ENCODE assay signal across 27 cellular contexts in genomic region chr18:39366086-39366485, GRCh38.
"Had no signal": no experiment of that assay in that cellular context is flagged by ENCODE, and none has a peak within 500 bp of the region (broad histone marks: within the 10 kb centered on the region; RNA-seq: fewer than 3 reads in every experiment).

No MANE protein-coding gene starts in this region.

- H3K4me3 Mint-ChIP-seq: effector memory CD8-positive, alpha-beta T cell; immature natural killer cell; naive thymus-derived CD8-positive, alpha-beta T cell had no signal

- H3K36me3 Mint-ChIP-seq: naive thymus-derived CD8-positive, alpha-beta T cell had no signal

- H3K27ac ChIP-seq: esophagus squamous epithelium, heart right ventricle, lower lobe of right lung, parathyroid adenoma, right lobe of liver, testis, tibial artery, upper lobe of left lung had no signal

- H3K4me1 ChIP-seq: esophagus squamous epithelium, heart right ventricle, lower lobe of right lung, parathyroid adenoma, testis, tibial artery, upper lobe of left lung had no signal

- H3K27ac Mint-ChIP-seq: effector memory CD8-positive, alpha-beta T cell; immature natural killer cell; naive thymus-derived CD8-positive, alpha-beta T cell; progenitor cell of endocrine pancreas had no signal

- H3K27me3 ChIP-seq: esophagus squamous epithelium, heart right ventricle, right lobe of liver, testis, tibial artery, upper lobe of left lung had no signal

- ATAC-seq: effector memory CD8-positive, alpha-beta T cell; heart right ventricle; left ventricle myocardium superior; lower lobe of right lung; naive thymus-derived CD8-positive, alpha-beta T cell; right lobe of liver had no signal

- H3K9me3 ChIP-seq: esophagus squamous epithelium, lower lobe of right lung, right lobe of liver, testis, tibial artery, upper lobe of left lung had no signal

- H3K4me3 ChIP-seq: esophagus squamous epithelium, heart right ventricle, lower lobe of right lung, right lobe of liver, testis, tibial artery, upper lobe of left lung had no signal

- H3K36me3 ChIP-seq: esophagus squamous epithelium, heart right ventricle, lower lobe of right lung, right lobe of liver, tibial artery, upper lobe of left lung had no signal

- DNase-seq: cortex of kidney; effector memory CD8-positive, alpha-beta T cell; erythroblast; esophagus squamous epithelium; foreskin melanocyte; glutamatergic neuron; heart right ventricle; hypothalamus; immature natural killer cell; islet precursor cell; kidney glomerular epithelial cell; left ventricle myocardium superior; lower lobe of right lung; naive thymus-derived CD8-positive, alpha-beta T cell; right lobe of liver; small intestine; stimulated activated CD4-positive, alpha-beta T cell treated with anti-CD3 and anti-CD28 coated beads, Interleukin-12 subunit alpha, Interleukin-12 subunit beta, amount 100 ng/mL, for 4 hours; stimulated activated CD4-positive, alpha-beta T cell treated with anti-CD3 and anti-CD28 coated beads, Interleukin-1b, Interleukin-23, amount 100 ng/mL, for 48 hours; stimulated activated CD4-positive, alpha-beta T cell treated with anti-CD3 and anti-CD28 coated beads, Interleukin-4, amount 100 ng/mL, for 1 hour; stimulated activated CD8-positive, alpha-beta memory T cell treated with anti-CD3 and anti-CD28 coated beads, Interleukin-4, amount 100 ng/mL, for 48 hours; stimulated activated naive CD4-positive, alpha-beta T cell; substantia nigra; testis; tibial artery; upper lobe of left lung had no signal

- H3K9ac ChIP-seq: parathyroid adenoma had no signal

- H2AFZ ChIP-seq: parathyroid adenoma had no signal

- H3K79me2 ChIP-seq: parathyroid adenoma had no signal

- H3K27me3 Mint-ChIP-seq: effector memory CD8-positive, alpha-beta T cell; progenitor cell of endocrine pancreas had no signal
